8 cellular contexts compared by ENCODE assay signal in the genomic region with DNA sequence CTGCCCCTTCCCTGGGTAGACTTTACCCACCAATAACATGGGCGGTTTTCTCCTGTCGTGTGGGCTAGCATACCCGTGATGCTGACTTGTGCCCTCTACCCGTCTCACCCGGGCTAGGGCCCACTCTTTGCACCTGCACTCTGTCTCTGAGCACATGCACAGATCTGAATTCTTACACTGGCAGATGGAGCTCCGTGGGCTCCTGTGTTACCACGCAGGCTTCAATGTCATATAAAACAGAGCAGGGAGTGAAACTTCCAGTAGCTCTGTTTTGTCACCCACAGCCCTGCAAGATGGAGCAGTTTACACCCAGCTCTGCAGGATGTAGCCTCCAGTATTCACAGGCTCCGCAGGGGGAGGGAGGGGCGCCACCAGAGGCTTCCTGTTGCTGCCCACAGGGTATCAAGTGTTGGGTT.
DNase-seq lines count a peak whose midpoint lies in the region; ATAC-seq lines count a peak whose summit lies in the region.

No MANE protein-coding gene starts in this region.

- H3K9me3 Mint-ChIP-seq in effector memory CD8-positive, alpha-beta T cell = no peaks in the 10 kb centered on the region
- H3K9me3 Mint-ChIP-seq in stimulated activated effector memory CD8-positive, alpha-beta T cell treated with anti-CD3 and anti-CD28 coated beads, Interleukin-12 subunit alpha, Interleukin-12 subunit beta, amount 100 ng/mL, for 72 hours = no peaks in the 10 kb centered on the region

- H3K4me1 Mint-ChIP-seq in effector memory CD8-positive, alpha-beta T cell (ENCODE audit: low read depth in 2 of 2) = peaks cover 71% of the 10 kb centered on the region in 2 donors
- peaks cover 84% of the 10 kb centered on the region for H3K4me1 Mint-ChIP-seq in stimulated activated effector memory CD8-positive, alpha-beta T cell treated with anti-CD3 and anti-CD28 coated beads, Interleukin-12 subunit alpha, Interleukin-12 subunit beta, amount 100 ng/mL, for 72 hours

- peak overlapping the region; percentile 97 to 98 for H3K4me3 Mint-ChIP-seq in effector memory CD8-positive, alpha-beta T cell
- peak overlapping the region; percentile 74 for H3K4me3 Mint-ChIP-seq in stimulated activated effector memory CD8-positive, alpha-beta T cell treated with anti-CD3 and anti-CD28 coated beads, Interleukin-12 subunit alpha, Interleukin-12 subunit beta, amount 100 ng/mL, for 72 hours

- H3K36me3 Mint-ChIP-seq in effector memory CD8-positive, alpha-beta T cell (ENCODE audit: insufficient read depth) = peaks cover 43% of the 10 kb centered on the region
- H3K36me3 Mint-ChIP-seq in stimulated activated effector memory CD8-positive, alpha-beta T cell treated with anti-CD3 and anti-CD28 coated beads, Interleukin-12 subunit alpha, Interleukin-12 subunit beta, amount 100 ng/mL, for 72 hours = peaks cover 18% of the 10 kb centered on the region

- peak; percentile 34 for ATAC-seq in HG03378 (IDR thresholded peaks at IDR 0.05; ENCODE audit: unreplicated experiment)
- peak; percentile 51 for ATAC-seq in effector memory CD8-positive, alpha-beta T cell (replicated peaks)
- ATAC-seq in stimulated activated effector memory CD8-positive, alpha-beta T cell treated with anti-CD3 and anti-CD28 coated beads, Interleukin-12 subunit alpha, Interleukin-12 subunit beta, amount 100 ng/mL, for 72 hours = peak; percentile 39

- DNase-seq in activated CD4-positive, CD25-positive, alpha-beta regulatory T cell treated with anti-CD3 and anti-CD28 coated beads, Interleukin-2, amount 50 U/mL, for 72 hours = peak; percentile 50
- DNase-seq in effector memory CD8-positive, alpha-beta T cell = peak; percentile 54 to 67 (median 57)
- DNase-seq in stimulated activated effector memory CD8-positive, alpha-beta T cell treated with anti-CD3 and anti-CD28 coated beads, Interleukin-12 subunit alpha, Interleukin-12 subunit beta, amount 100 ng/mL, for 72 hours (ENCODE audit: low spot score in 2 of 2) = peak in 1 of 2 donors; percentile 81
- no peak for DNase-seq in AG08395 (ENCODE audit: low spot score)
- DNase-seq in NCI-H1105 (lab: John Stamatoyannopoulos, UW) = no peak
- no peak for DNase-seq in cortex of kidney (lab: John Stamatoyannopoulos, UW)
- DNase-seq in globus pallidus (ENCODE audit: low spot score) = no peak

- H3K27ac Mint-ChIP-seq in effector memory CD8-positive, alpha-beta T cell = peak overlapping the region; percentile 89 to 91
- peak overlapping the region; percentile 97 for H3K27ac Mint-ChIP-seq in stimulated activated effector memory CD8-positive, alpha-beta T cell treated with anti-CD3 and anti-CD28 coated beads, Interleukin-12 subunit alpha, Interleukin-12 subunit beta, amount 100 ng/mL, for 72 hours

- H3K27me3 Mint-ChIP-seq in effector memory CD8-positive, alpha-beta T cell = peaks cover 0 to 7% of the 10 kb centered on the region in 2 donors

Comparison
In these comparisons a context has a peak if more than half of its experiments do, and no peak if none do; other contexts are left out.
1. DNase-seq: peak in activated CD4-positive, CD25-positive, alpha-beta regulatory T cell treated with anti-CD3 and anti-CD28 coated beads, Interleukin-2, amount 50 U/mL, for 72 hours (single experiment) and effector memory CD8-positive, alpha-beta T cell (3 of 3); none in AG08395 (single experiment), NCI-H1105 (single experiment), cortex of kidney (single experiment) and globus pallidus (single experiment).
2. Peak in every context shown above with its lines, with median percentiles within 50 percentile points of each other: ATAC-seq.